Comparison of ENCODE assay signal across 8 cellular contexts in the genomic region with DNA sequence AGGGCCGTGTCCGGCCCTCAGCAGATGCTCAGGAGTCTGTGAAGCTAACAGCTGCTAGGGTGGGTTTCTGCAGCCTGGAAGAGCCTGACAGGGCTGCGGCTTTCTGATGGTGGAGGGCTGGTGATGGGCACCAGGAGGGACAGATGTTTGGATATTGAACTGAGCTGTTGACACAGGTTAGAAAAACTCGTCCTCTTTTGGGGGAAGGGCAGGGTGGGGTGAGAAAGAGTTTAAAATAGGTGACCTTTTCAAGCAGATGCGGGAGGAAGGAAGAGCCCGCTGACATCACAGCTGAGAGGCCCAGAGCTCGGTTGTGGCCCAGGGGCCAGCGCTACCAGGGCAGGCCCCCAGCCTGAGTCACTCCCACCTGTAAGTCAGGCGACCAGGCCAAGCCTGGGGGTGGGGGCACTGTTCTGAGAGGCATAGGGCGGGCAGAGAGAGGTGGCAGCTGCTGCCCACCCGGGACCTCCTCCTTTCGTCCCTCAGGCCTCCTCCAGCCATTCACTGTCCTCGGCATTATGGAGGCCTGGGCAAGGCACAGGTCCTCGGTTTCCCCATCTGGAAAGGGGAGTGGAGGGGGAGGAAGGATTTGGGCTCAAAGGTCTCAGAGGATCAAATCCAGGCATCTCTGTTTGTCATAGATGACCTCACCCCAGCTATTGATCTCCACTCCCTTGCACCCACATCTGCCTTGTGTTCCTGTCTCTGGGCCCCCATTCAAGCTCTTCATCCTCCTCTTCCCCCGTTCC. TPM values are rescaled to one million over a fixed set of nuclear protein-coding genes. Genes with fewer than 3 reads are reported as not detected.
DNase-seq lines count a peak whose midpoint lies in the region; ATAC-seq and TF ChIP-seq lines count a peak whose summit lies in the region.

No MANE protein-coding gene starts in this region.

- H3K4me3 ChIP-seq in neural progenitor cell = no peak overlapping the region

- TF ChIP-seq POLR2A in GM18505 (IDR thresholded peaks at IDR 0.05; ENCODE audit: borderline replicate concordance, extremely low read depth, insufficient read depth, insufficient read length) = peak; percentile 43

- H3K4me3 Mint-ChIP-seq in neural progenitor cell = no peak overlapping the region

- no peaks in the 10 kb centered on the region for H3K36me3 ChIP-seq in neural progenitor cell

- TF ChIP-seq CTCF in neural progenitor cell (IDR thresholded peaks at IDR 0.05) = no peak

- DNase-seq in activated CD8-positive, alpha-beta memory T cell treated with anti-CD3 and anti-CD28 coated beads, Interleukin-2, amount 50 U/mL, for 4 hours = peak; percentile 70
- DNase-seq in neural progenitor cell (ENCODE audit: low spot score) (no peak), NCI-H446 treated with DMSO at 0.1 percent for 48 hours (lab: John Stamatoyannopoulos, UW) (no peak), D341Med (ENCODE audit: low spot score) (no peak), Kasumi-1 (lab: John Stamatoyannopoulos, UW) (no peak)

- no peaks in the 10 kb centered on the region for H3K9me3 Mint-ChIP-seq in neural progenitor cell

- no peaks in the 10 kb centered on the region for H4K20me1 ChIP-seq in neural progenitor cell (ENCODE audit: low read depth)

- H2AFZ ChIP-seq in neural progenitor cell (replicated peaks) = no peak overlapping the region

- H3K27ac Mint-ChIP-seq in neural progenitor cell = peak overlapping the region; percentile 92

- no peaks in the 10 kb centered on the region for H3K27me3 ChIP-seq in neural progenitor cell

- no peak overlapping the region for H3K9ac ChIP-seq in neural progenitor cell

- peaks cover 31% of the 10 kb centered on the region for H3F3A ChIP-seq in neural progenitor cell (ENCODE audit: low read depth)

- ATAC-seq in GM18505 (IDR thresholded peaks at IDR 0.05; ENCODE audit: unreplicated experiment) (peak; percentile 47), HG03097 (IDR thresholded peaks at IDR 0.05; ENCODE audit: low FRiP score, unreplicated experiment) (peak; percentile 59), GM21576 (IDR thresholded peaks at IDR 0.05; ENCODE audit: unreplicated experiment) (no peak)

- H3K4me1 Mint-ChIP-seq in neural progenitor cell = peaks cover 67% of the 10 kb centered on the region

- H3K9me3 ChIP-seq in neural progenitor cell (ENCODE audit: low read depth) = no peaks in the 10 kb centered on the region

- H3K79me2 ChIP-seq in neural progenitor cell (ENCODE audit: low read depth) = no peaks in the 10 kb centered on the region

- H3K4me1 ChIP-seq in neural progenitor cell = peaks cover 31% of the 10 kb centered on the region

- no peak overlapping the region for H3K27ac ChIP-seq in neural progenitor cell

- no peak overlapping the region for H3K4me2 ChIP-seq in neural progenitor cell

- H3K27me3 Mint-ChIP-seq in neural progenitor cell (ENCODE audit: insufficient read depth, low read depth) = peaks cover 23% of the 10 kb centered on the region

- H3K36me3 Mint-ChIP-seq in neural progenitor cell = no peaks in the 10 kb centered on the region

RNA-seq across cellular contexts. Expression of a gene that starts 32.3 kb away (rescaled TPM):
- 99.9 and 235 TPM in 2 replicates for total RNA-seq in neural progenitor cell (ENCODE audit: low replicate concordance)
